ENCODE assay signal across 18 cellular contexts in genomic region chr3:139261754-139262632, GRCh38.
DNase-seq lines count a peak whose midpoint lies in the region; ATAC-seq, FAIRE-seq and TF ChIP-seq lines count a peak whose summit lies in the region.
"Had no signal": no experiment of that assay in that cellular context is flagged by ENCODE, and none has a peak within 500 bp of the region (broad histone marks: within the 10 kb centered on the region; RNA-seq: fewer than 3 reads in every experiment).

No MANE protein-coding gene starts in this region.

- no peaks in the 10 kb centered on the region for H3K9me1 ChIP-seq in K562 (ENCODE audit: control insufficient read depth, insufficient read depth, low read length)

- peaks cover 3% of the 10 kb centered on the region for H3K27me3 Mint-ChIP-seq in activated CD8-positive, alpha-beta memory T cell treated with anti-CD3 and anti-CD28 coated beads, Interleukin-2, amount 10 ng/mL, durations not matched to agents 7 days and 5 days
- no peaks in the 10 kb centered on the region for H3K27me3 Mint-ChIP-seq in neural progenitor cell (ENCODE audit: insufficient read depth, low read depth)

- TF ChIP-seq EP300 in K562 (IDR thresholded peaks at IDR 0.05; ENCODE audit: low read length): no peak

- H3K4me1 ChIP-seq in K562 (replicated peaks in 1 of 2; ENCODE audit: control insufficient read depth in 2 of 2, insufficient read depth in 2 of 2, low read length in 2 of 2) (peaks cover 0 to 5% of the 10 kb centered on the region in 2 experiments; a peak in 1 of 5 replicates), neural progenitor cell (peaks cover 6% of the 10 kb centered on the region), vagina (no peaks in the 10 kb centered on the region)

- H3K9ac ChIP-seq in K562 (ENCODE audit: insufficient read depth in 1 of 2, low read depth in 2 of 2, low read length in 2 of 2) (no peak overlapping the region), neural progenitor cell (no peak overlapping the region)
- H3K9ac ChIP-seq: BLaER1 treated with 17β-estradiol and CSF1 and Interleukin-3, amounts not matched to agents 10 nM and 100 nM had no signal

- TF ChIP-seq CTCF in K562 (IDR thresholded peaks at IDR 0.05 in 2 of 3, conservative IDR thresholded peaks at IDR 0.05 in 1 of 3; ENCODE audit: insufficient read depth in 2 of 3, low read depth in 1 of 3, low read length in 3 of 3): no peak
- TF ChIP-seq CTCF in neural progenitor cell (IDR thresholded peaks at IDR 0.05): no peak
- no peak for TF ChIP-seq CTCF in vagina (IDR thresholded peaks at IDR 0.05)

- H3K27ac ChIP-seq in K562 (ENCODE audit: extremely low read depth, low read depth, low read length) (no peak overlapping the region), neural progenitor cell (no peak overlapping the region), vagina (no peak overlapping the region)
- H3K27ac ChIP-seq: BLaER1 treated with 17β-estradiol and CSF1 and Interleukin-3, amounts not matched to agents 10 nM and 100 nM had no signal

- no TSS peak for BruUV-seq in K562 (replicated peaks; lab: Mats Ljungman, UMichigan)

- no peak overlapping the region for H3K4me3 Mint-ChIP-seq in activated CD8-positive, alpha-beta memory T cell treated with anti-CD3 and anti-CD28 coated beads, Interleukin-2, amount 10 ng/mL, durations not matched to agents 7 days and 5 days
- no peak overlapping the region for H3K4me3 Mint-ChIP-seq in neural progenitor cell
- H3K4me3 Mint-ChIP-seq: CD4-positive, CD25-positive, alpha-beta regulatory T cell; H9 had no signal

- H4K20me1 ChIP-seq in K562 (replicated peaks; ENCODE audit: control insufficient read depth, insufficient read depth, low read length): no peaks in the 10 kb centered on the region
- no peaks in the 10 kb centered on the region for H4K20me1 ChIP-seq in neural progenitor cell (ENCODE audit: low read depth)
- H4K20me1 ChIP-seq: BLaER1 treated with 17β-estradiol and CSF1 and Interleukin-3, amounts not matched to agents 10 nM and 100 nM had no signal

- H3F3A ChIP-seq in neural progenitor cell (ENCODE audit: low read depth): no peaks in the 10 kb centered on the region

- no peak for TF ChIP-seq RAD21 in K562 (CRISPR knock-in tag; conservative IDR thresholded peaks at IDR 0.05 in 1 of 2, IDR thresholded peaks at IDR 0.05 in 1 of 2)

- ATAC-seq in activated CD8-positive, alpha-beta memory T cell treated with anti-CD3 and anti-CD28 coated beads, Interleukin-2, amount 10 ng/mL, durations not matched to agents 7 days and 5 days: no peak
- ATAC-seq in K562: no peak
- no peak for ATAC-seq in left lobe of liver
- ATAC-seq in HG03432 (IDR thresholded peaks at IDR 0.05; ENCODE audit: unreplicated experiment): no peak

- H3K36me3 Mint-ChIP-seq in activated CD8-positive, alpha-beta memory T cell treated with anti-CD3 and anti-CD28 coated beads, Interleukin-2, amount 10 ng/mL, durations not matched to agents 7 days and 5 days: no peaks in the 10 kb centered on the region
- no peaks in the 10 kb centered on the region for H3K36me3 Mint-ChIP-seq in neural progenitor cell
- H3K36me3 Mint-ChIP-seq: CD4-positive, CD25-positive, alpha-beta regulatory T cell had no signal

- peak overlapping the region; percentile 49; the same call in 1 of the 2 replicates for H2AFZ ChIP-seq in K562 (ENCODE audit: low read depth, low read length)
- no peak overlapping the region for H2AFZ ChIP-seq in neural progenitor cell (replicated peaks)

- intact Hi-C loops in K562 (cut with micrococcal nuclease) (no loop called here), vagina (cut with DNase I) (no loop called here)

- H3K4me2 ChIP-seq in K562 (ENCODE audit: insufficient read depth, low read length) (no peak overlapping the region), neural progenitor cell (no peak overlapping the region)

- H3K36me3 ChIP-seq in K562 (ENCODE audit: control insufficient read depth, insufficient read depth, low read length) (no peaks in the 10 kb centered on the region), neural progenitor cell (no peaks in the 10 kb centered on the region), vagina (no peaks in the 10 kb centered on the region)
- H3K36me3 ChIP-seq: BLaER1 treated with 17β-estradiol and CSF1 and Interleukin-3, amounts not matched to agents 10 nM and 100 nM had no signal

- H3K27ac Mint-ChIP-seq in activated CD8-positive, alpha-beta memory T cell treated with anti-CD3 and anti-CD28 coated beads, Interleukin-2, amount 10 ng/mL, durations not matched to agents 7 days and 5 days: no peak overlapping the region
- H3K27ac Mint-ChIP-seq in neural progenitor cell: peak overlapping the region; percentile 22

- H3K27me3 ChIP-seq in K562 (ENCODE audit: control insufficient read depth in 2 of 2, insufficient read depth in 2 of 2, low read length in 2 of 2) (no peaks in the 10 kb centered on the region), neural progenitor cell (no peaks in the 10 kb centered on the region), vagina (no peaks in the 10 kb centered on the region)
- H3K27me3 ChIP-seq: BLaER1 treated with 17β-estradiol and CSF1 and Interleukin-3, amounts not matched to agents 10 nM and 100 nM had no signal

- 77% methylated on average over 9 of the region's 9 CpGs for WGBS in K562 (ENCODE audit: insufficient coverage, low coverage, missing lambda C conversion rate)

- in situ Hi-C loops in K562 (cut with MboI): no loop called here

- no peaks in the 10 kb centered on the region for H3K9me3 Mint-ChIP-seq in activated CD8-positive, alpha-beta memory T cell treated with anti-CD3 and anti-CD28 coated beads, Interleukin-2, amount 10 ng/mL, durations not matched to agents 7 days and 5 days (ENCODE audit: low read depth)
- no peaks in the 10 kb centered on the region for H3K9me3 Mint-ChIP-seq in neural progenitor cell
- H3K9me3 Mint-ChIP-seq: H9 had no signal

- FAIRE-seq in K562 (lab: Jason Lieb, UNC): peak; percentile 48
- FAIRE-seq: G401.6, GM12891 had no signal

- H3K9me3 ChIP-seq in K562 (replicated peaks; ENCODE audit: control insufficient read depth, insufficient read depth, low read depth, low read length) (no peaks in the 10 kb centered on the region), neural progenitor cell (ENCODE audit: low read depth) (no peaks in the 10 kb centered on the region), vagina (no peaks in the 10 kb centered on the region)
- H3K9me3 ChIP-seq: BLaER1 treated with 17β-estradiol and CSF1 and Interleukin-3, amounts not matched to agents 10 nM and 100 nM had no signal

- peak; percentile 30 for DNase-seq in activated CD8-positive, alpha-beta memory T cell treated with anti-CD3 and anti-CD28 coated beads, Interleukin-2, amount 10 ng/mL, durations not matched to agents 7 days and 5 days
- no peak for DNase-seq in activated CD8-positive, alpha-beta memory T cell treated with anti-CD3 and anti-CD28 coated beads, Interleukin-2, amount 50 U/mL, for 48 hours
- no peak for DNase-seq in K562 (ENCODE audit: extremely low read depth in 1 of 4, low spot score in 3 of 4)
- DNase-seq in neural progenitor cell (ENCODE audit: low spot score): no peak
- peak; percentile 77 to 79 for DNase-seq in vagina (ENCODE audit: extremely low spot score in 2 of 2)
- DNase-seq in left lobe of liver (ENCODE audit: low spot score): no peak
- DNase-seq in AG20443 (ENCODE audit: low spot score): no peak
- DNase-seq: 8988T; Calu3; CD4-positive, CD25-positive, alpha-beta regulatory T cell; DMS 273 treated with DMSO at 0.1 percent for 48 hours; EL; GOT3; H9 had no signal

- H3K4me3 ChIP-seq in K562 (no peak overlapping the region), neural progenitor cell (no peak overlapping the region), vagina (no peak overlapping the region)
- H3K4me3 ChIP-seq: BLaER1 treated with 17β-estradiol and CSF1 and Interleukin-3, amounts not matched to agents 10 nM and 100 nM had no signal

- no peak for TF ChIP-seq POLR2A in K562 (conservative IDR thresholded peaks at IDR 0.05)
- TF ChIP-seq POLR2A in vagina (IDR thresholded peaks at IDR 0.05): no peak

- POLR2A ChIA-PET in K562 (lab: Yijun Ruan, JAX): interaction anchor here (0.6 kb wide), 2 partner anchors 9 to 126 kb away, joined by 3 read pairs; no protein-coding TSS in a partner anchor

- CTCF ChIA-PET in activated CD8-positive, alpha-beta memory T cell treated with anti-CD3 and anti-CD28 coated beads, Interleukin-2, amount 10 ng/mL, durations not matched to agents 7 days and 5 days (lab: Charles Lee): no interaction called here
- CTCF ChIA-PET in K562 (lab: Yijun Ruan, JAX; ENCODE audit: low intra/inter-chr PET ratio): no interaction called here

- H3K79me2 ChIP-seq in K562 (ENCODE audit: control insufficient read depth, insufficient read depth, low read length) (no peaks in the 10 kb centered on the region), neural progenitor cell (ENCODE audit: low read depth) (no peaks in the 10 kb centered on the region)

- H3K4me1 Mint-ChIP-seq in activated CD8-positive, alpha-beta memory T cell treated with anti-CD3 and anti-CD28 coated beads, Interleukin-2, amount 10 ng/mL, durations not matched to agents 7 days and 5 days: no peaks in the 10 kb centered on the region
- H3K4me1 Mint-ChIP-seq in neural progenitor cell: peaks cover 4% of the 10 kb centered on the region
- H3K4me1 Mint-ChIP-seq: CD4-positive, CD25-positive, alpha-beta regulatory T cell had no signal

TF ChIP-seq in K562, 482 proteins besides CTCF, POLR2A, EP300 and RAD21:
- TF ChIP-seq ATF2 (CRISPR knock-in tag; IDR thresholded peaks at IDR 0.05) (no peak), ZFP36 (IDR thresholded peaks at IDR 0.05; ENCODE audit: low read depth, low read length, partially characterized antibody) (peak; percentile 67)

Comparison
In these comparisons a context has a peak if more than half of its experiments do, and no peak if none do; other contexts are left out.
1. DNase-seq: peak in activated CD8-positive, alpha-beta memory T cell treated with anti-CD3 and anti-CD28 coated beads, Interleukin-2, amount 10 ng/mL, durations not matched to agents 7 days and 5 days (single experiment) and vagina (2 of 2); none in activated CD8-positive, alpha-beta memory T cell treated with anti-CD3 and anti-CD28 coated beads, Interleukin-2, amount 50 U/mL, for 48 hours (single experiment), K562 (0 of 4), neural progenitor cell (single experiment), left lobe of liver (single experiment) and AG20443 (single experiment).